ENCODE assay signal across 13 cellular contexts in genomic region chr17:81164464-81165245, GRCh38. TPM values are rescaled to one million over a fixed set of nuclear protein-coding genes. Genes with fewer than 3 reads are reported as not detected.
DNase-seq lines count a peak whose midpoint lies in the region; ATAC-seq and TF ChIP-seq lines count a peak whose summit lies in the region.
"Had no signal": no experiment of that assay in that cellular context is flagged by ENCODE, and none has a peak within 500 bp of the region (broad histone marks: within the 10 kb centered on the region; RNA-seq: fewer than 3 reads in every experiment).

No MANE protein-coding gene starts in this region.

- H3K4me3 Mint-ChIP-seq in neural progenitor cell, result peak overlapping the region; percentile 75

- no peaks in the 10 kb centered on the region for H4K20me1 ChIP-seq in neural progenitor cell (ENCODE audit: low read depth)
- no peaks in the 10 kb centered on the region for H4K20me1 ChIP-seq in MM.1S (ENCODE audit: insufficient read depth, low read length)

- peak overlapping the region; percentile 84 for H3K4me2 ChIP-seq in neural progenitor cell
- H3K4me2 ChIP-seq in MM.1S (ENCODE audit: low read depth, low read length), result no peak overlapping the region

- H3K79me2 ChIP-seq in neural progenitor cell (ENCODE audit: low read depth), result no peaks in the 10 kb centered on the region
- H3K79me2 ChIP-seq in MM.1S (ENCODE audit: low read length), result no peaks in the 10 kb centered on the region

- H3K4me1 ChIP-seq in neural progenitor cell (peaks cover 13% of the 10 kb centered on the region), uterus (peaks cover 0 to 5% of the 10 kb centered on the region in 2 donors), MM.1S (ENCODE audit: low read length) (no peaks in the 10 kb centered on the region)

- H3K27me3 ChIP-seq in dorsolateral prefrontal cortex (no peaks in the 10 kb centered on the region), neural progenitor cell (peaks cover 9% of the 10 kb centered on the region), uterus (no peaks in the 10 kb centered on the region), MM.1S (replicated peaks; ENCODE audit: insufficient read depth, low read length) (peaks cover 92% of the 10 kb centered on the region)

- intact Hi-C loops in dorsolateral prefrontal cortex (cut with DNase I), result no loop called here
- intact Hi-C loops in uterus (cut with DNase I; ENCODE audit: low total_unique reads), result no loop called here

- TF ChIP-seq POLR2A in uterus (IDR thresholded peaks at IDR 0.05), result no peak

- H3K9ac ChIP-seq in neural progenitor cell (no peak overlapping the region), MM.1S (ENCODE audit: low read length) (no peak overlapping the region)

- H3K36me3 Mint-ChIP-seq in neural progenitor cell, result no peaks in the 10 kb centered on the region
- H3K36me3 Mint-ChIP-seq: CD8-positive, alpha-beta memory T cell had no signal

- H3K27ac ChIP-seq in dorsolateral prefrontal cortex (peak overlapping the region; percentile 76 to 99 (median 97)), neural progenitor cell (no peak overlapping the region), uterus (no peak overlapping the region), MM.1S (ENCODE audit: low read length) (no peak overlapping the region)

- no peaks in the 10 kb centered on the region for H3K27me3 Mint-ChIP-seq in neural progenitor cell (ENCODE audit: insufficient read depth, low read depth)

- no peaks in the 10 kb centered on the region for H3K9me3 ChIP-seq in neural progenitor cell (ENCODE audit: low read depth)
- H3K9me3 ChIP-seq in uterus, result no peaks in the 10 kb centered on the region
- no peaks in the 10 kb centered on the region for H3K9me3 ChIP-seq in MM.1S (replicated peaks; ENCODE audit: insufficient read depth, low read length)

- DNase-seq in C1 segment of cervical spinal cord (lab: John Stamatoyannopoulos, UW) (peak in 12 of 14 donors; percentile 29 to 84 (median 67)), NCI-H2081 treated with DMSO at 0.1 percent for 48 hours (lab: John Stamatoyannopoulos, UW) (peak; percentile 28), dorsolateral prefrontal cortex (peak; percentile 54 to 80 (median 72)), neural progenitor cell (ENCODE audit: low spot score) (peak; percentile 33), GM19240 (ENCODE audit: insufficient read length, low spot score) (no peak), uterus (no peak), MM.1S (no peak)
- DNase-seq: activated gamma-delta T cell treated with Interleukin-2 at 50 U/mL for 16 hours; CD8-positive, alpha-beta memory T cell; islet precursor cell had no signal

- peaks cover 13% of the 10 kb centered on the region for H3F3A ChIP-seq in neural progenitor cell (ENCODE audit: low read depth)
- H3F3A ChIP-seq in MM.1S (ENCODE audit: insufficient read depth, low read length), result no peaks in the 10 kb centered on the region

- H3K4me1 Mint-ChIP-seq in neural progenitor cell, result peaks cover 10% of the 10 kb centered on the region

- H3K36me3 ChIP-seq in neural progenitor cell (no peaks in the 10 kb centered on the region), uterus (no peaks in the 10 kb centered on the region), MM.1S (replicated peaks; ENCODE audit: insufficient read depth, low read length) (no peaks in the 10 kb centered on the region)

- peak overlapping the region; percentile 33 for H3K27ac Mint-ChIP-seq in neural progenitor cell
- H3K27ac Mint-ChIP-seq: CD8-positive, alpha-beta memory T cell had no signal

- no peak overlapping the region for H2AFZ ChIP-seq in neural progenitor cell (replicated peaks)
- H2AFZ ChIP-seq in MM.1S (ENCODE audit: low read length), result no peak overlapping the region

- no peaks in the 10 kb centered on the region for H3K9me2 ChIP-seq in MM.1S (replicated peaks; ENCODE audit: insufficient read depth, low read length)

- ATAC-seq in HG03139 (IDR thresholded peaks at IDR 0.05; ENCODE audit: unreplicated experiment), result no peak
- ATAC-seq: HCT116 had no signal

- no peaks in the 10 kb centered on the region for H3K9me3 Mint-ChIP-seq in neural progenitor cell
- H3K9me3 Mint-ChIP-seq: CD8-positive, alpha-beta memory T cell had no signal

- no peak for TF ChIP-seq CTCF in dorsolateral prefrontal cortex (IDR thresholded peaks at IDR 0.05 in 54 of 56, conservative IDR thresholded peaks at IDR 0.05 in 2 of 56; ENCODE audit: low read depth in 1 of 56, partially characterized antibody in 56 of 56)
- TF ChIP-seq CTCF in neural progenitor cell (IDR thresholded peaks at IDR 0.05), result no peak
- no peak for TF ChIP-seq CTCF in uterus (IDR thresholded peaks at IDR 0.05)
- TF ChIP-seq CTCF in MM.1S (IDR thresholded peaks at IDR 0.05; ENCODE audit: low read length), result no peak

- peak overlapping the region; percentile 54 to 91 (median 84) for H3K4me3 ChIP-seq in dorsolateral prefrontal cortex
- no peak overlapping the region for H3K4me3 ChIP-seq in neural progenitor cell
- no peak overlapping the region for H3K4me3 ChIP-seq in uterus
- no peak overlapping the region for H3K4me3 ChIP-seq in MM.1S (ENCODE audit: low read length)

RNA-seq across cellular contexts. Expression of gene PVALEF, which starts 0.7 kb away (rescaled TPM):
- total RNA-seq in dorsolateral prefrontal cortex (1 to 10 TPM in 23 of 120 experiments, under 1 TPM in 78, not detected in 19; 0.35 to 2.6 (median 0.77) TPM), neural progenitor cell (ENCODE audit: low replicate concordance) (not detected in 2 replicates), uterus (not detected)
- total RNA-seq: CD8-positive, alpha-beta memory T cell; NCI-H460 had no signal

RNA-seq across cellular contexts. Expression of gene AATK, which starts 1.4 kb away (rescaled TPM):
- total RNA-seq in dorsolateral prefrontal cortex (100 to 1,000 TPM; 143 to 915 (median 275) TPM), neural progenitor cell (ENCODE audit: low replicate concordance) (0.32 and 4.4 TPM in 2 replicates), uterus (1 to 10 TPM in 2 of 4 donors, under 1 TPM in 2; 0.51 to 5.9 (median 3.0) TPM)

RNA-seq across cellular contexts. Expression of gene CEP131, which starts 58.1 kb away (rescaled TPM):
- total RNA-seq in dorsolateral prefrontal cortex (10 to 100 TPM in 52 of 120 experiments, 1 to 10 TPM in 68; 6.0 to 20.7 (median 9.3) TPM), neural progenitor cell (ENCODE audit: low replicate concordance) (7.7 and 40.9 TPM in 2 replicates), uterus (10 to 100 TPM in 2 of 4 donors, 1 to 10 TPM in 2; 2.9 to 13.3 (median 10.0) TPM)

Comparison
In these comparisons a context has a peak if more than half of its experiments do, and no peak if none do; other contexts are left out.
1. DNase-seq: peak in C1 segment of cervical spinal cord (12 of 14), NCI-H2081 treated with DMSO at 0.1 percent for 48 hours (single experiment), dorsolateral prefrontal cortex (10 of 10) and neural progenitor cell (single experiment); none in GM19240 (single experiment), uterus (0 of 2) and MM.1S (single experiment).
2. H3K27ac ChIP-seq: peak in dorsolateral prefrontal cortex (59 of 59); none in neural progenitor cell (single experiment), uterus (0 of 2) and MM.1S (single experiment).
3. H3K4me3 ChIP-seq: peak in dorsolateral prefrontal cortex (59 of 59); none in neural progenitor cell (single experiment), uterus (0 of 2) and MM.1S (single experiment).
4. RNA of gene AATK, which starts 1.4 kb away (total RNA-seq): 143 to 915 TPM in dorsolateral prefrontal cortex; 0.51 to 5.9 TPM in uterus and 0.32 to 4.4 TPM in neural progenitor cell; every median in the first group is over 10 times any median in the second.